ENCODE assay signal across 8 cellular contexts in the genomic region with DNA sequence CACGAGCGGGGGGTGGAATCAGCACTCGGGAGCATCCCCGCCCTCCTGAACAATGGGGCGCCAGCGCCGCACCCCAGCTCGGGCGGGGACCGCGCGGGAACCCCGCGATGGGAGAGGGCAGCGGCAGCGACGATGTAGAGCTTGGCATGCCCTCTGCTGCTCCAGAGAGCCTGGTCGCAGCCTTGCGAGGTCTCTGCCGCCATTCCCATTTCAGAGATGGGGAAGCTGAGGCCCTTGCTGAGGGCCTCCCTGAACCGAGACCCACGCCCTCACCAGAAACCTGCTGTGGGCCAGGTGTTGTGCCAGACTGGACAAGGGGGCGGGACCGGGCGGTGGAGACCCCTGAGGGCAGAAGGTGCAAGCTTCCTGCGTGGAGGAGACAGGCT. TPM values are rescaled to one million over a fixed set of nuclear protein-coding genes. Genes with fewer than 3 reads are reported as not detected.
A peak's percentile ranks its signal among the peaks of the same experiment; 100 is the strongest.
DNase-seq lines count a peak whose midpoint lies in the region; ATAC-seq and TF ChIP-seq lines count a peak whose summit lies in the region.

No MANE protein-coding gene starts in this region.

- H3K36me3 Mint-ChIP-seq in stimulated activated effector memory CD8-positive, alpha-beta T cell treated with anti-CD3 and anti-CD28 coated beads, Interleukin-12 subunit alpha, Interleukin-12 subunit beta, amount 100 ng/mL, for 72 hours = peaks cover 7% of the 10 kb centered on the region

- ATAC-seq in GM21529 (IDR thresholded peaks at IDR 0.05; ENCODE audit: unreplicated experiment) (peak; percentile 28), GM18861 (IDR thresholded peaks at IDR 0.05; ENCODE audit: unreplicated experiment) (no peak)
- no peak for ATAC-seq in stimulated activated effector memory CD8-positive, alpha-beta T cell treated with anti-CD3 and anti-CD28 coated beads, Interleukin-12 subunit alpha, Interleukin-12 subunit beta, amount 100 ng/mL, for 72 hours

- TF ChIP-seq CTCF in BJ (IDR thresholded peaks at IDR 0.05; ENCODE audit: insufficient read depth, low read depth, low read length) = no peak
- no peak for TF ChIP-seq CTCF in VCaP (conservative IDR thresholded peaks at IDR 0.05)
- no peak for TF ChIP-seq CTCF in right atrium auricular region (IDR thresholded peaks at IDR 0.05)

- peaks cover 24% of the 10 kb centered on the region for H3K4me1 Mint-ChIP-seq in stimulated activated effector memory CD8-positive, alpha-beta T cell treated with anti-CD3 and anti-CD28 coated beads, Interleukin-12 subunit alpha, Interleukin-12 subunit beta, amount 100 ng/mL, for 72 hours

- H3K27ac Mint-ChIP-seq in stimulated activated effector memory CD8-positive, alpha-beta T cell treated with anti-CD3 and anti-CD28 coated beads, Interleukin-12 subunit alpha, Interleukin-12 subunit beta, amount 100 ng/mL, for 72 hours = peak overlapping the region; percentile 50

- CTCF ChIA-PET in BJ (lab: Yijun Ruan, JAX) = interaction anchor here (0.6 kb wide), 1 partner anchor 14 kb away, joined by 3 read pairs; no protein-coding TSS in a partner anchor

- no peaks in the 10 kb centered on the region for H3K9me3 Mint-ChIP-seq in stimulated activated effector memory CD8-positive, alpha-beta T cell treated with anti-CD3 and anti-CD28 coated beads, Interleukin-12 subunit alpha, Interleukin-12 subunit beta, amount 100 ng/mL, for 72 hours

- H3K4me3 ChIP-seq in BJ (ENCODE audit: low read depth, low read length) (peak overlapping the region; percentile 82), right atrium auricular region (peak overlapping the region; percentile 90 to 93)

- no peak for DNase-seq in BJ (ENCODE audit: low read depth)
- no peak for DNase-seq in right atrium auricular region (ENCODE audit: low spot score)
- DNase-seq in stimulated activated effector memory CD8-positive, alpha-beta T cell treated with anti-CD3 and anti-CD28 coated beads, Interleukin-12 subunit alpha, Interleukin-12 subunit beta, amount 100 ng/mL, for 72 hours (ENCODE audit: low spot score in 2 of 2) = no peak
- no peak for DNase-seq in T-helper 9 cell
- no peak for DNase-seq in stimulated activated CD4-positive, alpha-beta T cell treated with anti-CD3 and anti-CD28 coated beads, Interleukin-15, amount 100 ng/mL, for 24 hours

- no peaks in the 10 kb centered on the region for H3K9me3 ChIP-seq in right atrium auricular region

- H3K36me3 ChIP-seq in BJ (ENCODE audit: control insufficient read depth, insufficient read depth, low read length) = no peaks in the 10 kb centered on the region
- H3K36me3 ChIP-seq in right atrium auricular region = no peaks in the 10 kb centered on the region

- H3K4me3 Mint-ChIP-seq in stimulated activated effector memory CD8-positive, alpha-beta T cell treated with anti-CD3 and anti-CD28 coated beads, Interleukin-12 subunit alpha, Interleukin-12 subunit beta, amount 100 ng/mL, for 72 hours = peak overlapping the region; percentile 92

- POLR2A ChIA-PET in BJ (lab: Charles Lee) = no interaction called here

- H3K27ac ChIP-seq in VCaP (peak overlapping the region; percentile 87), right atrium auricular region (peak overlapping the region; percentile 84 to 87)

- H3K27me3 ChIP-seq in BJ (ENCODE audit: control insufficient read depth, insufficient read depth, low read length) (no peaks in the 10 kb centered on the region), right atrium auricular region (no peaks in the 10 kb centered on the region)

- H3K4me1 ChIP-seq in right atrium auricular region = peaks cover 0 to 36% of the 10 kb centered on the region in 2 donors

RNA-seq across cellular contexts. Expression of gene MEGF9, which starts 0.6 kb away (rescaled TPM):
- 1.1 and 2.0 TPM in 2 replicates for polyA plus RNA-seq in BJ (2011; rRNA removed)
- polyA minus RNA-seq in BJ (2011; rRNA and poly(A)+ RNA removed) = 0.85 and 1.3 TPM in 2 replicates
- 10 to 100 TPM; 15.3 to 23.8 TPM for total RNA-seq in right atrium auricular region
